ENCODE assay signal across 31 cellular contexts in genomic region chrX:16678689-16679088, GRCh38. TPM values are rescaled to one million over a fixed set of nuclear protein-coding genes. Genes with fewer than 3 reads are reported as not detected.
"Had no signal": no experiment of that assay in that cellular context is flagged by ENCODE, and none has a peak within 500 bp of the region (broad histone marks: within the 10 kb centered on the region; RNA-seq: fewer than 3 reads in every experiment).

No MANE protein-coding gene starts in this region.

- DNase-seq: activated CD4-positive, alpha-beta T cell treated with anti-CD3 and anti-CD28 coated beads for 4 hours; activated CD4-positive, alpha-beta T cell treated with anti-CD3 and anti-CD28 coated beads, Interleukin-2, amount 50 U/mL, for 48 hours; activated CD4-positive, CD25-positive, alpha-beta regulatory T cell; activated CD8-positive, alpha-beta memory T cell treated with anti-CD3 and anti-CD28 coated beads, Interleukin-2, amount 50 U/mL, for 48 hours; activated naive CD4-positive, alpha-beta T cell treated with anti-CD3 and anti-CD28 coated beads for 36 hours; activated T-cell treated with anti-CD3 and anti-CD28 coated beads, Interleukin-2, amount 50 U/mL, for 48 hours; anterior cingulate cortex; caudate nucleus; effector memory CD4-positive, alpha-beta T cell; glutamatergic neuron; nucleus accumbens; stimulated activated CD4-positive, alpha-beta T cell treated with anti-CD3 and anti-CD28 coated beads, Interleukin-2, amount 100 ng/mL, for 48 hours; stimulated activated CD8-positive, alpha-beta memory T cell treated with anti-CD3 and anti-CD28 coated beads, Interleukin-4, amount 100 ng/mL, for 48 hours; stimulated activated naive B cell treated with anti-CD40 and anti-IgM and Interleukin-4, amounts not matched to agents 10 μg/mL and 1 μg/mL and 100 μg/mL, for 72 hours; T-helper 1 cell; trophoblast cell had no signal

- H3K4me3 ChIP-seq: hepatocyte, vagina had no signal

- FAIRE-seq: endothelial cell of umbilical vein, frontal cortex had no signal

- H3K9me3 ChIP-seq: vagina had no signal

- H3K9ac ChIP-seq: parathyroid adenoma had no signal

- H3K27ac ChIP-seq: hepatocyte, parathyroid adenoma, vagina had no signal

- H3K27me3 ChIP-seq: hepatocyte, vagina had no signal

- H3K4me1 ChIP-seq: parathyroid adenoma, vagina had no signal

- H3K4me3 Mint-ChIP-seq: activated naive CD4-positive, alpha-beta T cell treated with anti-CD3 and anti-CD28 coated beads for 36 hours; brain; memory B cell; nephron; stimulated activated naive B cell treated with anti-CD40 and anti-IgM and Interleukin-4, amounts not matched to agents 10 μg/mL and 1 μg/mL and 100 μg/mL, for 72 hours had no signal

- H3K4me1 Mint-ChIP-seq: brain; memory B cell; nephron; stimulated activated naive B cell treated with anti-CD40 and anti-IgM and Interleukin-4, amounts not matched to agents 10 μg/mL and 1 μg/mL and 100 μg/mL, for 72 hours had no signal

- H3K27me3 Mint-ChIP-seq: brain; memory B cell; stimulated activated naive B cell treated with anti-CD40 and anti-IgM and Interleukin-4, amounts not matched to agents 10 μg/mL and 1 μg/mL and 100 μg/mL, for 72 hours had no signal

- H3K9me3 Mint-ChIP-seq: activated naive CD4-positive, alpha-beta T cell treated with anti-CD3 and anti-CD28 coated beads for 36 hours; brain; memory B cell; nephron; stimulated activated naive B cell treated with anti-CD40 and anti-IgM and Interleukin-4, amounts not matched to agents 10 μg/mL and 1 μg/mL and 100 μg/mL, for 72 hours had no signal

- H3K27ac Mint-ChIP-seq: activated naive CD4-positive, alpha-beta T cell treated with anti-CD3 and anti-CD28 coated beads for 36 hours; memory B cell; stimulated activated naive B cell treated with anti-CD40 and anti-IgM and Interleukin-4, amounts not matched to agents 10 μg/mL and 1 μg/mL and 100 μg/mL, for 72 hours had no signal

- ATAC-seq: esophagus mucosa; stimulated activated naive B cell treated with anti-CD40 and anti-IgM and Interleukin-4, amounts not matched to agents 10 μg/mL and 1 μg/mL and 100 μg/mL, for 72 hours had no signal

RNA-seq across cellular contexts. Expression of gene S100G, which starts 28.7 kb away (rescaled TPM):
- total RNA-seq: activated CD8-positive, alpha-beta memory T cell treated with anti-CD3 and anti-CD28 coated beads for 36 hours; activated naive CD4-positive, alpha-beta T cell treated with anti-CD3 and anti-CD28 coated beads for 36 hours; dermis microvascular lymphatic vessel endothelial cell; endothelial cell of umbilical vein; esophagus mucosa; frontal cortex; lower leg skin; mononuclear cell; myocyte; temporal lobe; vagina had no signal
- polyA plus RNA-seq: endothelial cell of umbilical vein had no signal
